18 cellular contexts compared by ENCODE assay signal in the genomic region with DNA sequence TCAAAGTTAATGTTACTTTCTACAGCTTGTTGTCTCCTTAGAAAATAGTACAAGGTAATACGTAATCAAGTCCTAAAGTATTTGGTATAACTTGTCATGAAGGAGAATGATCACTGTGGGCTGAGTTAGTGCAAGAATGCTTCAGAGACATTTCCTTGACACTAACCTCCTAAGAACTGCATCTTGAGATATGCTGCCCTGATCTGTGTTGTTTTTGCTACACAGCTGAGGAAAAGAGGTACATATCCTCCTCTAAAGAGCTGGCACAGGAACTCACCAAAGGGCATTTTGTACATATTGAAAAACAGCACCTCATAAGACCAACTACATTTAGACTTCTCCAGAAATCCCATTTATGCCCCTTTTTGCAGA. TPM values are rescaled to one million over a fixed set of nuclear protein-coding genes. Genes with fewer than 3 reads are reported as not detected.
DNase-seq lines count a peak whose midpoint lies in the region; ATAC-seq, FAIRE-seq and TF ChIP-seq lines count a peak whose summit lies in the region.
"Had no signal": no experiment of that assay in that cellular context is flagged by ENCODE, and none has a peak within 500 bp of the region (broad histone marks: within the 10 kb centered on the region; RNA-seq: fewer than 3 reads in every experiment).

No MANE protein-coding gene starts in this region.

- TF ChIP-seq CTCF in activated CD8-positive, alpha-beta T cell treated with anti-CD3 and anti-CD28 coated beads for 36 hours (IDR thresholded peaks at IDR 0.05) = no peak

- peak; percentile 56 for FAIRE-seq in GM12892 (lab: Jason Lieb, UNC)
- FAIRE-seq: endothelial cell of umbilical vein, HepG2 had no signal

- no peak for TF ChIP-seq POLR2A in GM12892 (IDR thresholded peaks at IDR 0.05; ENCODE audit: low read depth, low read length)

- H3K27ac ChIP-seq in CD4-positive, CD25-positive, alpha-beta regulatory T cell (ENCODE audit: insufficient read depth, low read length, poor library complexity, severe bottlenecking) = peak overlapping the region; percentile 23
- peak overlapping the region; percentile 26 for H3K27ac ChIP-seq in naive thymus-derived CD4-positive, alpha-beta T cell (ENCODE audit: low read depth, low read length)

- H3K36me3 ChIP-seq in CD4-positive, CD25-positive, alpha-beta regulatory T cell (ENCODE audit: control insufficient read depth, insufficient read depth, low read length) = peaks cover 7% of the 10 kb centered on the region
- peaks cover 0 to 5% (median 0%) of the 10 kb centered on the region in 3 experiments for H3K36me3 ChIP-seq in naive thymus-derived CD4-positive, alpha-beta T cell (ENCODE audit: control insufficient read depth in 2 of 3, insufficient read depth in 3 of 3, low read length in 3 of 3)
- H3K36me3 ChIP-seq: BE2C had no signal

- DNase-seq in CD4-positive, CD25-positive, alpha-beta regulatory T cell = no peak
- DNase-seq in GM12892 (ENCODE audit: insufficient read length) (no peak), T1000 (lab: John Stamatoyannopoulos, UW) (no peak)
- no peak for DNase-seq in activated CD8-positive, alpha-beta T cell treated with anti-CD3 and anti-CD28 coated beads for 36 hours
- DNase-seq in naive thymus-derived CD4-positive, alpha-beta T cell = peak in 4 of 9 donors; percentile 21 to 38 (median 22)
- DNase-seq: amniotic stem cell, BE2C, DMS79 treated with DMSO at 0.1 percent for 48 hours, foreskin melanocyte, H9, left ventricle myocardium superior, NCI-H2227 treated with DMSO at 0.1 percent for 48 hours had no signal

- H3K4me3 Mint-ChIP-seq in CD4-positive, CD25-positive, alpha-beta regulatory T cell = peak overlapping the region; percentile 13 to 83 (median 53)
- no peak overlapping the region for H3K4me3 Mint-ChIP-seq in activated CD8-positive, alpha-beta T cell treated with anti-CD3 and anti-CD28 coated beads for 36 hours
- H3K4me3 Mint-ChIP-seq in naive thymus-derived CD4-positive, alpha-beta T cell = peak overlapping the region; percentile 5 to 81 (median 72)
- H3K4me3 Mint-ChIP-seq: H9, nephron had no signal

- H3K27me3 Mint-ChIP-seq in CD4-positive, CD25-positive, alpha-beta regulatory T cell = no peaks in the 10 kb centered on the region
- no peaks in the 10 kb centered on the region for H3K27me3 Mint-ChIP-seq in activated CD8-positive, alpha-beta T cell treated with anti-CD3 and anti-CD28 coated beads for 36 hours
- H3K27me3 Mint-ChIP-seq in naive thymus-derived CD4-positive, alpha-beta T cell = no peaks in the 10 kb centered on the region

- H3K4me1 Mint-ChIP-seq in CD4-positive, CD25-positive, alpha-beta regulatory T cell = peaks cover 59 to 94% (median 74%) of the 10 kb centered on the region in 4 donors
- H3K4me1 Mint-ChIP-seq in activated CD8-positive, alpha-beta T cell treated with anti-CD3 and anti-CD28 coated beads for 36 hours (ENCODE audit: low read depth) = peaks cover 85% of the 10 kb centered on the region
- H3K4me1 Mint-ChIP-seq in naive thymus-derived CD4-positive, alpha-beta T cell = peaks cover 55 to 99% (median 90%) of the 10 kb centered on the region in 7 donors
- H3K4me1 Mint-ChIP-seq: H9 had no signal

- ATAC-seq in CD4-positive, CD25-positive, alpha-beta regulatory T cell (ENCODE audit: low read depth in 2 of 2) = no peak
- ATAC-seq in activated CD8-positive, alpha-beta T cell treated with anti-CD3 and anti-CD28 coated beads for 36 hours = no peak
- peak; percentile 36 for ATAC-seq in naive thymus-derived CD4-positive, alpha-beta T cell
- ATAC-seq in HG02588 (IDR thresholded peaks at IDR 0.05; ENCODE audit: unreplicated experiment) (no peak), GM19395 (IDR thresholded peaks at IDR 0.05; ENCODE audit: unreplicated experiment) (no peak)
- ATAC-seq: HepG2, left ventricle myocardium superior, sciatic nerve had no signal

- H3K4me3 ChIP-seq in CD4-positive, CD25-positive, alpha-beta regulatory T cell (ENCODE audit: low read depth, low read length) = peak overlapping the region; percentile 49
- H3K4me3 ChIP-seq in naive thymus-derived CD4-positive, alpha-beta T cell (ENCODE audit: low read length) = no peak overlapping the region

- H3K27ac Mint-ChIP-seq in CD4-positive, CD25-positive, alpha-beta regulatory T cell = peak overlapping the region in 2 of 3 donors; percentile 76 to 82
- peak overlapping the region; percentile 67 for H3K27ac Mint-ChIP-seq in activated CD8-positive, alpha-beta T cell treated with anti-CD3 and anti-CD28 coated beads for 36 hours
- H3K27ac Mint-ChIP-seq in naive thymus-derived CD4-positive, alpha-beta T cell = peak overlapping the region; percentile 46 to 90 (median 83)
- H3K27ac Mint-ChIP-seq: nephron had no signal

- CTCF ChIA-PET in activated CD8-positive, alpha-beta T cell treated with anti-CD3 and anti-CD28 coated beads for 36 hours (lab: Charles Lee) = interaction anchor here (0.9 to 1.9 kb wide), 5 partner anchors 13 to 599 kb away, joined by 3 to 5 read pairs (median 3); no protein-coding TSS in a partner anchor
- CTCF ChIA-PET in naive thymus-derived CD4-positive, alpha-beta T cell (lab: Charles Lee) = interaction anchor here (0.6 to 1.2 kb wide), 6 partner anchors 15 to 157 kb away, joined by 3 to 6 read pairs (median 4); no protein-coding TSS in a partner anchor

- no peaks in the 10 kb centered on the region for H3K9me3 Mint-ChIP-seq in CD4-positive, CD25-positive, alpha-beta regulatory T cell
- H3K9me3 Mint-ChIP-seq in activated CD8-positive, alpha-beta T cell treated with anti-CD3 and anti-CD28 coated beads for 36 hours = no peaks in the 10 kb centered on the region
- H3K9me3 Mint-ChIP-seq in naive thymus-derived CD4-positive, alpha-beta T cell = peaks cover 0 to 3% (median 0%) of the 10 kb centered on the region in 11 donors
- H3K9me3 Mint-ChIP-seq: H9, nephron had no signal

- H3K4me1 ChIP-seq in CD4-positive, CD25-positive, alpha-beta regulatory T cell (ENCODE audit: control insufficient read depth, insufficient read depth, low read length, poor library complexity, severe bottlenecking) = peaks cover 68% of the 10 kb centered on the region
- H3K4me1 ChIP-seq in naive thymus-derived CD4-positive, alpha-beta T cell (ENCODE audit: control insufficient read depth in 2 of 2, insufficient read depth in 2 of 2, low read length in 2 of 2) = peaks cover 68 to 70% of the 10 kb centered on the region in 2 donors
- H3K4me1 ChIP-seq: BE2C had no signal

- H3K36me3 Mint-ChIP-seq in CD4-positive, CD25-positive, alpha-beta regulatory T cell = peaks cover 19% of the 10 kb centered on the region
- H3K36me3 Mint-ChIP-seq in activated CD8-positive, alpha-beta T cell treated with anti-CD3 and anti-CD28 coated beads for 36 hours (ENCODE audit: low read depth) = peaks cover 32% of the 10 kb centered on the region
- peaks cover 0 to 17% (median 11%) of the 10 kb centered on the region in 5 donors for H3K36me3 Mint-ChIP-seq in naive thymus-derived CD4-positive, alpha-beta T cell

- POLR2A ChIA-PET in activated CD8-positive, alpha-beta T cell treated with anti-CD3 and anti-CD28 coated beads for 36 hours (lab: Charles Lee) = interaction anchor here (0.6 to 2.1 kb wide), 3 partner anchors 9 to 517 kb away, joined by 3 to 11 read pairs (median 3); no protein-coding TSS in a partner anchor
- POLR2A ChIA-PET in naive thymus-derived CD4-positive, alpha-beta T cell (lab: Charles Lee) = interaction anchor here (0.6 to 1.9 kb wide), 6 partner anchors 9 to 320 kb away, joined by 3 to 9 read pairs (median 4); no protein-coding TSS in a partner anchor

- H3K9me3 ChIP-seq in CD4-positive, CD25-positive, alpha-beta regulatory T cell (ENCODE audit: control insufficient read depth in 2 of 2, low read length in 2 of 2) = no peaks in the 10 kb centered on the region
- H3K9me3 ChIP-seq in naive thymus-derived CD4-positive, alpha-beta T cell (ENCODE audit: control insufficient read depth in 2 of 3, low read length in 3 of 3) = no peaks in the 10 kb centered on the region
- H3K9me3 ChIP-seq: BE2C had no signal

- intact Hi-C loops in activated CD8-positive, alpha-beta T cell treated with anti-CD3 and anti-CD28 coated beads for 36 hours (cut with micrococcal nuclease) = no loop called here
- intact Hi-C loops in naive thymus-derived CD4-positive, alpha-beta T cell (cut with micrococcal nuclease) = loop anchor here in 1 of 2 donors (1.0 kb wide), 1 partner anchor 10 kb away; no protein-coding TSS in a partner anchor

- H3K27me3 ChIP-seq in CD4-positive, CD25-positive, alpha-beta regulatory T cell (ENCODE audit: control insufficient read depth, insufficient read depth, low read length) = no peaks in the 10 kb centered on the region
- no peaks in the 10 kb centered on the region for H3K27me3 ChIP-seq in naive thymus-derived CD4-positive, alpha-beta T cell (ENCODE audit: control insufficient read depth in 2 of 2, insufficient read depth in 2 of 2, low read length in 2 of 2)
- H3K27me3 ChIP-seq: BE2C had no signal

RNA-seq across cellular contexts. Expression of a gene that starts 28.7 kb away (rescaled TPM):
- total RNA-seq in CD4-positive, CD25-positive, alpha-beta regulatory T cell = 290 TPM
- 100 to 1,000 TPM; 399 to 465 (median 425) TPM for polyA plus RNA-seq in CD4-positive, CD25-positive, alpha-beta regulatory T cell
- 110 TPM for polyA plus RNA-seq in GM12892 (2012; ENCODE audit: missing spikeins)
- total RNA-seq in activated CD8-positive, alpha-beta T cell treated with anti-CD3 and anti-CD28 coated beads for 36 hours = 100 to 1,000 TPM; 187 to 192 TPM
- total RNA-seq in naive thymus-derived CD4-positive, alpha-beta T cell = 100 to 1,000 TPM; 202 to 287 (median 223) TPM
- 100 to 1,000 TPM; 482 to 596 TPM for polyA plus RNA-seq in naive thymus-derived CD4-positive, alpha-beta T cell

RNA-seq across cellular contexts. Expression of a gene that starts 47.4 kb away (rescaled TPM):
- total RNA-seq in CD4-positive, CD25-positive, alpha-beta regulatory T cell = 37.0 TPM
- polyA plus RNA-seq in CD4-positive, CD25-positive, alpha-beta regulatory T cell = 10 to 100 TPM; 28.9 to 36.7 (median 31.8) TPM
- polyA plus RNA-seq in GM12892 (2012; ENCODE audit: missing spikeins) = 66.4 TPM
- total RNA-seq in activated CD8-positive, alpha-beta T cell treated with anti-CD3 and anti-CD28 coated beads for 36 hours = 100 to 1,000 TPM; 142 to 143 TPM
- 10 to 100 TPM; 45.2 to 80.9 (median 69.0) TPM for total RNA-seq in naive thymus-derived CD4-positive, alpha-beta T cell
- 10 to 100 TPM; 25.5 to 48.9 TPM for polyA plus RNA-seq in naive thymus-derived CD4-positive, alpha-beta T cell
